ENCODE assay signal across 6 cellular contexts in genomic region chr15:85258559-85259209, GRCh38.
DNase-seq lines count a peak whose midpoint lies in the region; ATAC-seq and TF ChIP-seq lines count a peak whose summit lies in the region.
"Not testable (repeated sequence)": the region's sequence is repeated elsewhere in the genome, so short reads cannot be mapped to it uniquely, and the experiment has no call there.

No MANE protein-coding gene starts in this region.

- not testable (repeated sequence) for H3K9me3 ChIP-seq in BLaER1 treated with 17β-estradiol and CSF1 and Interleukin-3, amounts not matched to agents 10 nM and 100 nM (replicated peaks in 1 of 11); spleen

- WGBS in spleen, 5 donors: 81 to 87% (median 82%) methylated on average over 8 to 15 of the region's 19 CpGs; no CpG with 5 or more reads in 2 of the 5 donors

- TF ChIP-seq POLR2A in spleen (IDR thresholded peaks at IDR 0.05): not testable (repeated sequence)

- H3K4me1 Mint-ChIP-seq in activated CD4-positive, alpha-beta T cell treated with anti-CD3 and anti-CD28 coated beads, Interleukin-2, amount 10 ng/mL, durations not matched to agents 24 days and 14 days; activated naive CD8-positive, alpha-beta T cell treated with anti-CD3 and anti-CD28 coated beads, Interleukin-2, amount 10 ng/mL, durations not matched to agents 7 days and 5 days: not testable (repeated sequence)

- not testable (repeated sequence) for H4K20me1 ChIP-seq in BLaER1 treated with 17β-estradiol and CSF1 and Interleukin-3, amounts not matched to agents 10 nM and 100 nM

- not testable (repeated sequence) for TF ChIP-seq CTCF in spleen (IDR thresholded peaks at IDR 0.05 in 8 of 11, conservative IDR thresholded peaks at IDR 0.05 in 3 of 11)

- not testable (repeated sequence) for ATAC-seq in activated naive CD8-positive, alpha-beta T cell treated with anti-CD3 and anti-CD28 coated beads, Interleukin-2, amount 10 ng/mL, durations not matched to agents 7 days and 5 days (ENCODE audit: low read depth)

- H3K4me3 Mint-ChIP-seq in activated CD4-positive, alpha-beta T cell treated with anti-CD3 and anti-CD28 coated beads, Interleukin-2, amount 10 ng/mL, durations not matched to agents 24 days and 14 days; activated naive CD8-positive, alpha-beta T cell treated with anti-CD3 and anti-CD28 coated beads, Interleukin-2, amount 10 ng/mL, durations not matched to agents 7 days and 5 days: not testable (repeated sequence)

- not testable (repeated sequence) for H3K4me3 ChIP-seq in BLaER1 treated with 17β-estradiol and CSF1 and Interleukin-3, amounts not matched to agents 10 nM and 100 nM; spleen

- H3K36me3 ChIP-seq in BLaER1 treated with 17β-estradiol and CSF1 and Interleukin-3, amounts not matched to agents 10 nM and 100 nM; spleen: not testable (repeated sequence)

- H3K27me3 ChIP-seq in BLaER1 treated with 17β-estradiol and CSF1 and Interleukin-3, amounts not matched to agents 10 nM and 100 nM; spleen (replicated peaks in 1 of 7): not testable (repeated sequence)

- H3K9ac ChIP-seq in BLaER1 treated with 17β-estradiol and CSF1 and Interleukin-3, amounts not matched to agents 10 nM and 100 nM: not testable (repeated sequence)

- DNase-seq in activated CD4-positive, alpha-beta T cell treated with anti-CD3 and anti-CD28 coated beads, Interleukin-2, amount 10 ng/mL, durations not matched to agents 24 days and 14 days: peak; percentile 49
- DNase-seq in activated naive CD8-positive, alpha-beta T cell treated with anti-CD3 and anti-CD28 coated beads, Interleukin-2, amount 10 ng/mL, durations not matched to agents 7 days and 5 days: peak; percentile 29
- peak; percentile 38 for DNase-seq in ecto neural progenitor cell (ENCODE audit: low spot score)
- DNase-seq in cardiac septum (ENCODE audit: low spot score): peak; percentile 72
- peak; percentile 71 for DNase-seq in spleen

- POLR2A ChIA-PET in activated naive CD8-positive, alpha-beta T cell treated with anti-CD3 and anti-CD28 coated beads, Interleukin-2, amount 10 ng/mL, durations not matched to agents 7 days and 5 days (lab: Charles Lee): not testable (repeated sequence)

- H3K4me2 ChIP-seq in BLaER1 treated with 17β-estradiol and CSF1 and Interleukin-3, amounts not matched to agents 10 nM and 100 nM: peak overlapping the region in 6 of 11 experiments; percentile 32 to 80 (median 58); a peak in 11 of 22 replicates

- peak overlapping the region in 1 of 11 experiments; percentile 76; a peak in 1 of 22 replicates for H3K27ac ChIP-seq in BLaER1 treated with 17β-estradiol and CSF1 and Interleukin-3, amounts not matched to agents 10 nM and 100 nM
- H3K27ac ChIP-seq in spleen: not testable (repeated sequence)

- H3K36me3 Mint-ChIP-seq in activated CD4-positive, alpha-beta T cell treated with anti-CD3 and anti-CD28 coated beads, Interleukin-2, amount 10 ng/mL, durations not matched to agents 24 days and 14 days (ENCODE audit: low read depth); activated naive CD8-positive, alpha-beta T cell treated with anti-CD3 and anti-CD28 coated beads, Interleukin-2, amount 10 ng/mL, durations not matched to agents 7 days and 5 days: not testable (repeated sequence)

- intact Hi-C loops in activated CD4-positive, alpha-beta T cell treated with anti-CD3 and anti-CD28 coated beads, Interleukin-2, amount 10 ng/mL, durations not matched to agents 24 days and 14 days (cut with micrococcal nuclease); cardiac septum (cut with DNase I); spleen (cut with DNase I; ENCODE audit: low total_unique reads): not testable (repeated sequence)

- H3K27me3 Mint-ChIP-seq in activated CD4-positive, alpha-beta T cell treated with anti-CD3 and anti-CD28 coated beads, Interleukin-2, amount 10 ng/mL, durations not matched to agents 24 days and 14 days; activated naive CD8-positive, alpha-beta T cell treated with anti-CD3 and anti-CD28 coated beads, Interleukin-2, amount 10 ng/mL, durations not matched to agents 7 days and 5 days: not testable (repeated sequence)

- H3K9me3 Mint-ChIP-seq in activated CD4-positive, alpha-beta T cell treated with anti-CD3 and anti-CD28 coated beads, Interleukin-2, amount 10 ng/mL, durations not matched to agents 24 days and 14 days; activated naive CD8-positive, alpha-beta T cell treated with anti-CD3 and anti-CD28 coated beads, Interleukin-2, amount 10 ng/mL, durations not matched to agents 7 days and 5 days: not testable (repeated sequence)

- H3K4me1 ChIP-seq in BLaER1 treated with 17β-estradiol and CSF1 and Interleukin-3, amounts not matched to agents 10 nM and 100 nM: peaks cover 9 to 57% (median 48%) of the 10 kb centered on the region in 10 experiments
- peaks cover 0 to 21% (median 9%) of the 10 kb centered on the region in 6 donors for H3K4me1 ChIP-seq in spleen

- H3K27ac Mint-ChIP-seq in activated CD4-positive, alpha-beta T cell treated with anti-CD3 and anti-CD28 coated beads, Interleukin-2, amount 10 ng/mL, durations not matched to agents 24 days and 14 days; activated naive CD8-positive, alpha-beta T cell treated with anti-CD3 and anti-CD28 coated beads, Interleukin-2, amount 10 ng/mL, durations not matched to agents 7 days and 5 days: not testable (repeated sequence)
